In the genomic region with DNA sequence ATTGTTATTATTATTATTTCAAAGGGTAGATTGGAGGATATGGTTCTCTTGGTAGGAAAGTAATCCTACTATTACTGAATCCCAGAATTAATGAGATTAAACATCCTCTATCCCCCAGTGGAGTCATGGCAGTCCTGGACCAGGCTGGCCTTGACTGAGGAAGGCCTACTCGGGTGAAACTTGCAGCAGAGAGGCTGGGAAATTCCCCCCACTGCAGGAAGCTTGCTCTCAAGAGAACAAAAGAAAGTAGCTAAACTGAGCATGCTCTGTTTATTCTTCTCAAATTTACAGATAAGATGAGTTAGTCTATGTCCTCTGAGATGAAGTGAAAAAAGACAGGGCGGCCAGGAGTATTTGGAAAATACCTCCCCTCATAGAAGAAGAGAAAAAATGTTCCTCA, we compare ENCODE assay signal across 11 cellular contexts.
DNase-seq lines count a peak whose midpoint lies in the region; ATAC-seq and TF ChIP-seq lines count a peak whose summit lies in the region.
"Had no signal": no experiment of that assay in that cellular context is flagged by ENCODE, and none has a peak within 500 bp of the region (broad histone marks: within the 10 kb centered on the region; RNA-seq: fewer than 3 reads in every experiment).

No MANE protein-coding gene starts in this region.

- H3K36me3 ChIP-seq in upper lobe of right lung: no peaks in the 10 kb centered on the region
- H3K36me3 ChIP-seq: pancreas had no signal

- no peaks in the 10 kb centered on the region for H3K27me3 ChIP-seq in upper lobe of right lung
- H3K27me3 ChIP-seq: pancreas had no signal

- H3K4me1 ChIP-seq in upper lobe of right lung: no peaks in the 10 kb centered on the region
- H3K4me1 ChIP-seq: pancreas had no signal

- no peaks in the 10 kb centered on the region for H3K9me3 ChIP-seq in upper lobe of right lung
- H3K9me3 ChIP-seq: pancreas had no signal

- peak; percentile 68 for ATAC-seq in GM21367 (IDR thresholded peaks at IDR 0.05; ENCODE audit: unreplicated experiment)
- peak; percentile 60 for ATAC-seq in HG03159 (IDR thresholded peaks at IDR 0.05; ENCODE audit: unreplicated experiment)
- no peak for ATAC-seq in upper lobe of right lung
- no peak for ATAC-seq in HG03139 (IDR thresholded peaks at IDR 0.05; ENCODE audit: unreplicated experiment)
- ATAC-seq: pancreas had no signal

- intact Hi-C loops in upper lobe of right lung (cut with DNase I): no loop called here

- no peak overlapping the region for H3K4me3 ChIP-seq in fibroblast of pulmonary artery (replicated peaks; ENCODE audit: low read depth, low read length)
- H3K4me3 ChIP-seq in upper lobe of right lung: no peak overlapping the region
- H3K4me3 ChIP-seq: pancreas had no signal

- TF ChIP-seq CTCF in fibroblast of pulmonary artery (IDR thresholded peaks at IDR 0.05; ENCODE audit: low read length, missing control alignments) (no peak), upper lobe of right lung (IDR thresholded peaks at IDR 0.05) (no peak)

- no peak overlapping the region for H3K27ac ChIP-seq in upper lobe of right lung
- H3K27ac ChIP-seq: 22Rv1, pancreas had no signal

- DNase-seq in DMS53 (lab: John Stamatoyannopoulos, UW): peak; percentile 19
- no peak for DNase-seq in DMS53 treated with DMSO at 0.1 percent for 48 hours (lab: John Stamatoyannopoulos, UW; ENCODE audit: unreplicated experiment)
- peak; percentile 17 for DNase-seq in fibroblast of pulmonary artery (ENCODE audit: low read depth)
- no peak for DNase-seq in effector CD4-positive, alpha-beta T cell
- DNase-seq in upper lobe of right lung: no peak
- DNase-seq: mesenchymal stem cell, pancreas had no signal

Comparison
In these comparisons a context has a peak if more than half of its experiments do, and no peak if none do; other contexts are left out.
1. DNase-seq: peak in DMS53 (single experiment) and fibroblast of pulmonary artery (single experiment); none in DMS53 treated with DMSO at 0.1 percent for 48 hours (single experiment), effector CD4-positive, alpha-beta T cell (single experiment) and upper lobe of right lung (single experiment).
2. ATAC-seq: peak in GM21367 (single experiment) and HG03159 (single experiment); none in upper lobe of right lung (single experiment) and HG03139 (single experiment).